21 cellular contexts compared by ENCODE assay signal in the genomic region with DNA sequence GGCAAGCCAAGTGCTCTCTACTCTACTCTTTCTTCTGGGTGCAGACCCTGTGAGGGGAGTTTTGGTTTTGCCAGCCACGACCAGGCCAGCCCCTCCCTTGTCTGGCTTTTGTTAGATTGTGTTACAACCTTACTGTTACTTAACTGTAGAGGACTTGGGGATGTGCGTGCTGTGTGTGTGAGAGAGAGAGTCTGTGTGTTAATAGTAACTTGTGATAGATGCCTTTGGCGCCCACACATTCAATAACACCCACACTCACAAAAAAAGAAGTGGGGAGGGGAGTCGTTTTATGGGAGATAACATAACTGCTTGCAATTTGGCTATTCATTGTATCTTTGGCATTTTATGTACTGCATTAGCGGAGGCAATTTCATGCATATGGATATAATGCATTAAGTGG.
"Had no signal": no experiment of that assay in that cellular context is flagged by ENCODE, and none has a peak within 500 bp of the region (broad histone marks: within the 10 kb centered on the region; RNA-seq: fewer than 3 reads in every experiment).

No MANE protein-coding gene starts in this region.

- H3K27me3 ChIP-seq: heart left ventricle, spleen, testis, tibial nerve, upper lobe of right lung had no signal

- H3K4me1 ChIP-seq: psoas muscle, testis had no signal

- H3K4me3 ChIP-seq: heart left ventricle, psoas muscle, spleen, testis, tibial nerve, upper lobe of right lung had no signal

- ATAC-seq: esophagus mucosa; heart left ventricle; left lobe of liver; psoas muscle; sciatic nerve; stimulated activated naive B cell treated with anti-CD40 and anti-IgM and Interleukin-4, amounts not matched to agents 10 μg/mL and 1 μg/mL and 100 μg/mL, for 72 hours; stimulated activated naive CD8-positive, alpha-beta T cell treated with anti-CD3 and anti-CD28 coated beads, Interleukin-15, amount 100 ng/mL, for 72 hours; upper lobe of right lung had no signal

- H3K4me3 Mint-ChIP-seq: nephron; stimulated activated naive B cell treated with anti-CD40 and anti-IgM and Interleukin-4, amounts not matched to agents 10 μg/mL and 1 μg/mL and 100 μg/mL, for 72 hours; stimulated activated naive CD8-positive, alpha-beta T cell treated with anti-CD3 and anti-CD28 coated beads, Interleukin-15, amount 100 ng/mL, for 72 hours had no signal

- H3K27me3 Mint-ChIP-seq: stimulated activated naive B cell treated with anti-CD40 and anti-IgM and Interleukin-4, amounts not matched to agents 10 μg/mL and 1 μg/mL and 100 μg/mL, for 72 hours; stimulated activated naive CD8-positive, alpha-beta T cell treated with anti-CD3 and anti-CD28 coated beads, Interleukin-15, amount 100 ng/mL, for 72 hours had no signal

- H3K27ac Mint-ChIP-seq: stimulated activated naive B cell treated with anti-CD40 and anti-IgM and Interleukin-4, amounts not matched to agents 10 μg/mL and 1 μg/mL and 100 μg/mL, for 72 hours; stimulated activated naive CD8-positive, alpha-beta T cell treated with anti-CD3 and anti-CD28 coated beads, Interleukin-15, amount 100 ng/mL, for 72 hours had no signal

- H3K36me3 ChIP-seq: heart left ventricle, neutrophil, spleen, tibial nerve, upper lobe of right lung had no signal

- H3K36me3 Mint-ChIP-seq: stimulated activated naive B cell treated with anti-CD40 and anti-IgM and Interleukin-4, amounts not matched to agents 10 μg/mL and 1 μg/mL and 100 μg/mL, for 72 hours had no signal

- H3K9me3 ChIP-seq: heart left ventricle, neutrophil, psoas muscle, spleen, testis, tibial nerve, upper lobe of right lung had no signal

- H3K27ac ChIP-seq: neutrophil, psoas muscle, spleen, testis, tibial nerve, upper lobe of right lung had no signal

- DNase-seq: cerebellar nuclear complex; effector CD4-positive, alpha-beta T cell; hippocampal formation; midbrain; psoas muscle; retina; spleen; stimulated activated CD4-positive, alpha-beta T cell treated with anti-CD3 and anti-CD28 coated beads, Interleukin-15, amount 100 ng/mL, for 24 hours; stimulated activated CD4-positive, alpha-beta T cell treated with anti-CD3 and anti-CD28 coated beads, Interleukin-1b, Interleukin-23, amount 100 ng/mL, for 48 hours; stimulated activated CD4-positive, alpha-beta T cell treated with anti-CD3 and anti-CD28 coated beads, Interleukin-4, amount 100 ng/mL, for 4 hours; stimulated activated naive B cell treated with anti-CD40 and anti-IgM and Interleukin-4, amounts not matched to agents 10 μg/mL and 1 μg/mL and 100 μg/mL, for 72 hours; stimulated activated naive CD8-positive, alpha-beta T cell treated with anti-CD3 and anti-CD28 coated beads, Interleukin-15, amount 100 ng/mL, for 72 hours; testis; upper lobe of right lung had no signal
